Comparison of ENCODE assay signal across 15 cellular contexts in genomic region chr11:91178366-91178765, GRCh38.
DNase-seq lines count a peak whose midpoint lies in the region; ATAC-seq and TF ChIP-seq lines count a peak whose summit lies in the region.
"Had no signal": no experiment of that assay in that cellular context is flagged by ENCODE, and none has a peak within 500 bp of the region (broad histone marks: within the 10 kb centered on the region; RNA-seq: fewer than 3 reads in every experiment).

No MANE protein-coding gene starts in this region.

- no peak overlapping the region for H4K5ac ChIP-seq in IMR-90 (ENCODE audit: low read depth, low read length)

- H2BK15ac ChIP-seq in IMR-90 (ENCODE audit: low read depth, low read length): no peak overlapping the region

- no peak overlapping the region for H4K8ac ChIP-seq in IMR-90 (ENCODE audit: low read depth in 2 of 2, low read length in 2 of 2)

- no peak overlapping the region for H3K23ac ChIP-seq in IMR-90 (ENCODE audit: low read depth, low read length)

- no peak overlapping the region for H3K4ac ChIP-seq in IMR-90 (ENCODE audit: low read depth, low read length)

- WGBS in IMR-90 (ENCODE audit: extremely low coverage in 2 of 2, insufficient read length in 1 of 2), 2 experiments: no CpG with 5 or more reads among the region's 1 CpG
- 28% methylated on average over 1 of the region's 1 CpG for WGBS in SK-N-SH (ENCODE audit: low lambda C conversion rate)

- CTCF ChIA-PET in IMR-90 (lab: Yijun Ruan, JAX) (no interaction called here), SK-N-SH (lab: Yijun Ruan, JAX) (no interaction called here)

- no peak overlapping the region for H3K18ac ChIP-seq in IMR-90 (ENCODE audit: low read depth, low read length)

- no peaks in the 10 kb centered on the region for H3K9me3 ChIP-seq in IMR-90 (ENCODE audit: control insufficient read depth, insufficient read depth, low read length)
- H3K9me3 ChIP-seq in SK-N-SH: no peaks in the 10 kb centered on the region
- H3K9me3 ChIP-seq: Caco-2, HAP-1 had no signal

- TF ChIP-seq RAD21 in IMR-90 (IDR thresholded peaks at IDR 0.05; ENCODE audit: low read length) (no peak), SK-N-SH (IDR thresholded peaks at IDR 0.05; ENCODE audit: low read length) (no peak)

- no peak overlapping the region for H2BK20ac ChIP-seq in IMR-90 (ENCODE audit: low read depth, low read length)

- no peaks in the 10 kb centered on the region for H3K79me2 ChIP-seq in SK-N-SH (ENCODE audit: insufficient read depth)

- no peak overlapping the region for H3K56ac ChIP-seq in IMR-90 (ENCODE audit: extremely low read depth, insufficient read depth, low read length)

- H3K4me1 ChIP-seq in IMR-90 (ENCODE audit: control insufficient read depth, insufficient read depth, low read length) (no peaks in the 10 kb centered on the region), SK-N-SH (ENCODE audit: control insufficient read depth in 1 of 2, insufficient read depth in 2 of 2, low read depth in 1 of 2, low read length in 1 of 2) (no peaks in the 10 kb centered on the region)
- H3K4me1 ChIP-seq: BLaER1, Caco-2, HAP-1 had no signal

- no peak for ATAC-seq in IMR-90 (ENCODE audit: low read depth)
- no peak for ATAC-seq in Right ventricle myocardium inferior

- H3F3A ChIP-seq in SK-N-SH (replicated peaks; ENCODE audit: insufficient read depth): no peaks in the 10 kb centered on the region

- in situ Hi-C loops in IMR-90 (cut with MboI; ENCODE audit: low sequenced_read_pairs): no loop called here

- intact Hi-C loops in IMR-90 (cut with micrococcal nuclease): no loop called here
- intact Hi-C loops in Right ventricle myocardium inferior (cut with DNase I): no loop called here

- H3K27me3 Mint-ChIP-seq in chondrocyte (ENCODE audit: low read depth): no peaks in the 10 kb centered on the region
- H3K27me3 Mint-ChIP-seq: CD8-positive, alpha-beta memory T cell had no signal

- TF ChIP-seq POLR2A in IMR-90 (IDR thresholded peaks at IDR 0.05; ENCODE audit: low read depth, low read length): no peak

- no TSS peak for BruUV-seq in IMR-90 (replicated peaks; lab: Mats Ljungman, UMichigan)

- no peak overlapping the region for H3K14ac ChIP-seq in IMR-90 (replicated peaks; ENCODE audit: low read depth, low read length)

- H4K20me1 ChIP-seq in IMR-90 (ENCODE audit: insufficient read depth, low read length) (no peaks in the 10 kb centered on the region), SK-N-SH (ENCODE audit: insufficient read depth) (no peaks in the 10 kb centered on the region)
- H4K20me1 ChIP-seq: BLaER1 had no signal

- H2AK9ac ChIP-seq in IMR-90 (replicated peaks; ENCODE audit: low read depth, low read length, poor library complexity): no peak overlapping the region

- H3K36me3 Mint-ChIP-seq in chondrocyte (ENCODE audit: low read depth): peaks cover 7% of the 10 kb centered on the region

- no peaks in the 10 kb centered on the region for H3K9me1 ChIP-seq in IMR-90 (ENCODE audit: insufficient read depth, low read length)

- H2BK120ac ChIP-seq in IMR-90 (ENCODE audit: low read depth, low read length): no peak overlapping the region

- POLR2A ChIA-PET in IMR-90 (lab: Charles Lee; ENCODE audit: unreplicated experiment) (no interaction called here), SK-N-SH (lab: Yijun Ruan, JAX) (no interaction called here)

- H3K4me3 Mint-ChIP-seq in chondrocyte (ENCODE audit: unreplicated experiment): no peak overlapping the region
- H3K4me3 Mint-ChIP-seq: CD8-positive, alpha-beta memory T cell; HFFc6 had no signal

- no peak overlapping the region for H4K91ac ChIP-seq in IMR-90 (ENCODE audit: insufficient read depth, low read depth, low read length)

- TF ChIP-seq EP300 in SK-N-SH (IDR thresholded peaks at IDR 0.05; ENCODE audit: borderline replicate concordance in 1 of 2, low read depth in 1 of 2, low read length in 1 of 2): no peak

- H3K9me2 ChIP-seq in SK-N-SH: no peaks in the 10 kb centered on the region

- H2AFZ ChIP-seq in IMR-90 (replicated peaks; ENCODE audit: low read length, poor library complexity) (no peak overlapping the region), SK-N-SH (ENCODE audit: low read depth) (no peak overlapping the region)

- TF ChIP-seq CTCF in IMR-90 (conservative IDR thresholded peaks at IDR 0.05; ENCODE audit: low read depth, low read length) (no peak), SK-N-SH (IDR thresholded peaks at IDR 0.05) (no peak), chondrocyte (IDR thresholded peaks at IDR 0.05) (no peak)

- dilution Hi-C loops in IMR-90 (cut with HindIII; ENCODE audit: low sequenced_read_pairs, unreplicated experiment): no loop called here

- no peak overlapping the region for H3K27ac ChIP-seq in IMR-90 (ENCODE audit: insufficient read depth, low read length)
- no peak overlapping the region for H3K27ac ChIP-seq in SK-N-SH (ENCODE audit: low read depth in 2 of 2, low read length in 1 of 2)
- H3K27ac ChIP-seq: BLaER1 had no signal

- DNase-seq in IMR-90 (no peak), SK-N-SH (no peak), chondrocyte (ENCODE audit: low spot score) (no peak), iris pigment epithelial cell (ENCODE audit: low read depth) (peak; percentile 11), islet precursor cell (no peak), SW 1271 (lab: John Stamatoyannopoulos, UW) (no peak), Right ventricle myocardium inferior (ENCODE audit: missing footprints) (no peak)
- DNase-seq: AML-193; Caco-2; CD8-positive, alpha-beta memory T cell; DMS53; GF-D8; HFFc6 had no signal

- no peak overlapping the region for H2BK5ac ChIP-seq in IMR-90 (ENCODE audit: low read depth, low read length, poor library complexity, severe bottlenecking)

- H3K9ac ChIP-seq in IMR-90 (ENCODE audit: low read depth, low read length) (no peak overlapping the region), SK-N-SH (no peak overlapping the region)
- H3K9ac ChIP-seq: BLaER1 had no signal

- peak overlapping the region; percentile 11 for H3K27ac Mint-ChIP-seq in chondrocyte (ENCODE audit: unreplicated experiment)
- H3K27ac Mint-ChIP-seq: CD8-positive, alpha-beta memory T cell; HFFc6 had no signal

- H3K4me2 ChIP-seq in IMR-90 (ENCODE audit: low read depth, low read length): no peak overlapping the region
- H3K4me2 ChIP-seq in SK-N-SH: no peak overlapping the region
- H3K4me2 ChIP-seq: BLaER1 had no signal

- H3K9me3 Mint-ChIP-seq in chondrocyte (ENCODE audit: low read depth): peaks cover 26% of the 10 kb centered on the region

- H3K36me3 ChIP-seq in IMR-90 (ENCODE audit: control insufficient read depth, insufficient read depth, low read length) (no peaks in the 10 kb centered on the region), SK-N-SH (replicated peaks in 1 of 2; ENCODE audit: control insufficient read depth in 1 of 2, insufficient read depth in 2 of 2, low read length in 1 of 2) (no peaks in the 10 kb centered on the region)
- H3K36me3 ChIP-seq: BLaER1, HAP-1 had no signal

- no peaks in the 10 kb centered on the region for H3K79me1 ChIP-seq in IMR-90 (ENCODE audit: low read depth in 1 of 2, low read length in 2 of 2)

- no peak overlapping the region for H3K4me3 ChIP-seq in IMR-90 (ENCODE audit: insufficient read depth, low read depth, low read length)
- no peak overlapping the region for H3K4me3 ChIP-seq in SK-N-SH (ENCODE audit: low read depth in 2 of 2, low read length in 1 of 2)
- H3K4me3 ChIP-seq: BLaER1, HAP-1 had no signal

- H3K27me3 ChIP-seq in IMR-90 (ENCODE audit: control insufficient read depth, insufficient read depth, low read length): no peaks in the 10 kb centered on the region
- no peaks in the 10 kb centered on the region for H3K27me3 ChIP-seq in SK-N-SH (ENCODE audit: insufficient read depth)
- H3K27me3 ChIP-seq: BLaER1 had no signal

- peaks cover 12% of the 10 kb centered on the region for H3K4me1 Mint-ChIP-seq in chondrocyte (ENCODE audit: low read depth)
- H3K4me1 Mint-ChIP-seq: CD8-positive, alpha-beta memory T cell had no signal

- H2AK5ac ChIP-seq in IMR-90 (ENCODE audit: low read depth, low read length): no peak overlapping the region

TF ChIP-seq in IMR-90, 13 proteins besides CTCF, POLR2A, EP300 and RAD21:
- TF ChIP-seq CHD1 (IDR thresholded peaks at IDR 0.05; ENCODE audit: low read depth, low read length) (no peak), MAFK (IDR thresholded peaks at IDR 0.05; ENCODE audit: low read depth, low read length) (0 out of 2 replicates have a peak, but pooled peaks have one; percentile 16), RFX5 (IDR thresholded peaks at IDR 0.05; ENCODE audit: low read depth, low read length) (no peak), BHLHE40 (IDR thresholded peaks at IDR 0.05; ENCODE audit: low read depth, low read length) (no peak)

TF ChIP-seq in SK-N-SH, 30 proteins besides CTCF, POLR2A, EP300 and RAD21:
- TF ChIP-seq SMC3 (IDR thresholded peaks at IDR 0.05; ENCODE audit: low read depth, low read length) (no peak), RFX5 (IDR thresholded peaks at IDR 0.05; ENCODE audit: low read length) (peak; percentile 35; the same call in 1 of the 2 replicates), ELF1 (IDR thresholded peaks at IDR 0.05) (no peak), IRF3 (IDR thresholded peaks at IDR 0.05; ENCODE audit: low read depth, low read length) (no peak), USF2 (IDR thresholded peaks at IDR 0.05; ENCODE audit: borderline replicate concordance, low read depth, low read length) (no peak)
TF ChIP-seq in SK-N-SH: peak in this region for 1.
